ENCODE assay signal across 8 cellular contexts in the genomic region with DNA sequence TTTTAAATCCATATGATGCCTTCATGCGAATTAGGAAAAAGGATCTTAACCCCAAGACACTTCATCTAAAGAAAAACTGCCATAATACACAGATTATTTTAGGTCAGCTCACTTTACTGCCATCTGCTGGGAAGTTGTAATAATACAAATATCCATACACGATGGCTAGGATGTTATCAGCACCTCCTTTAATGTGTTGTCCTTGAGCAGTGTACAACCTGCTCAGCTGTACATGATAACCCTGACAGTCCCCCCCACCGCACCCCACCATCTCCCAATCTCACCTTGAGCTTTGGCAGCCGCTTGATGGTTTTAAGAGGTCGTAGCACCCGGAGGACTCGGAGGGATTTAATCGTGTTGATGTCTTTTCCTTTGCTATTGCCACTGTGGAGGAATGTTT.
A peak's percentile ranks its signal among the peaks of the same experiment; 100 is the strongest.
DNase-seq lines count a peak whose midpoint lies in the region; ATAC-seq and TF ChIP-seq lines count a peak whose summit lies in the region.

No MANE protein-coding gene starts in this region.

- no peaks in the 10 kb centered on the region for H3K9me3 ChIP-seq in BLaER1 treated with 17β-estradiol and CSF1 and Interleukin-3, amounts not matched to agents 10 nM and 100 nM (replicated peaks in 1 of 11)
- H3K9me3 ChIP-seq in OCI-LY3 (ENCODE audit: insufficient read depth, low read length), result no peaks in the 10 kb centered on the region

- no peaks in the 10 kb centered on the region for H3K36me3 ChIP-seq in BLaER1 treated with 17β-estradiol and CSF1 and Interleukin-3, amounts not matched to agents 10 nM and 100 nM
- no peaks in the 10 kb centered on the region for H3K36me3 ChIP-seq in OCI-LY3 (replicated peaks; ENCODE audit: low read depth, low read length)

- peak overlapping the region in 8 of 11 experiments; percentile 63 to 90 (median 81); a peak in 13 of 22 replicates for H3K27ac ChIP-seq in BLaER1 treated with 17β-estradiol and CSF1 and Interleukin-3, amounts not matched to agents 10 nM and 100 nM
- no peak overlapping the region for H3K27ac ChIP-seq in OCI-LY3 (ENCODE audit: low read length)

- H2AFZ ChIP-seq in OCI-LY3 (ENCODE audit: low read depth, low read length), result no peak overlapping the region

- peak; percentile 72 for TF ChIP-seq CTCF in OCI-LY3 (IDR thresholded peaks at IDR 0.05; ENCODE audit: low read depth, low read length)

- no peaks in the 10 kb centered on the region for H4K20me1 ChIP-seq in BLaER1 treated with 17β-estradiol and CSF1 and Interleukin-3, amounts not matched to agents 10 nM and 100 nM
- H4K20me1 ChIP-seq in OCI-LY3 (ENCODE audit: insufficient read depth, low read length), result no peaks in the 10 kb centered on the region

- ATAC-seq in GM21423 (IDR thresholded peaks at IDR 0.05; ENCODE audit: unreplicated experiment) (no peak), GM21390 (IDR thresholded peaks at IDR 0.05; ENCODE audit: unreplicated experiment) (no peak), HG03196 (IDR thresholded peaks at IDR 0.05; ENCODE audit: unreplicated experiment) (no peak)

- H3K4me1 ChIP-seq in BLaER1 treated with 17β-estradiol and CSF1 and Interleukin-3, amounts not matched to agents 10 nM and 100 nM, result peaks cover 35 to 43% (median 38%) of the 10 kb centered on the region in 10 experiments
- H3K4me1 ChIP-seq in OCI-LY3 (ENCODE audit: low read length), result peaks cover 20% of the 10 kb centered on the region

- H3K79me2 ChIP-seq in OCI-LY3 (ENCODE audit: low read length), result no peaks in the 10 kb centered on the region

- no peaks in the 10 kb centered on the region for H3K27me3 ChIP-seq in BLaER1 treated with 17β-estradiol and CSF1 and Interleukin-3, amounts not matched to agents 10 nM and 100 nM
- peaks cover 33% of the 10 kb centered on the region for H3K27me3 ChIP-seq in OCI-LY3 (ENCODE audit: low read depth, low read length)

- H3K4me2 ChIP-seq in BLaER1 treated with 17β-estradiol and CSF1 and Interleukin-3, amounts not matched to agents 10 nM and 100 nM, result peak overlapping the region; percentile 65 to 91 (median 80); a peak in 21 of 22 replicates
- no peak overlapping the region for H3K4me2 ChIP-seq in OCI-LY3 (ENCODE audit: low read length)

- no peak overlapping the region for H3K4me3 ChIP-seq in BLaER1 treated with 17β-estradiol and CSF1 and Interleukin-3, amounts not matched to agents 10 nM and 100 nM
- no peak overlapping the region for H3K4me3 ChIP-seq in OCI-LY3 (ENCODE audit: low read length)

- DNase-seq in GM19240 (ENCODE audit: insufficient read length, low spot score), result peak; percentile 51
- DNase-seq in dermis microvascular lymphatic vessel endothelial cell (ENCODE audit: low read depth in 2 of 2), result peak; percentile 33 to 59
- DNase-seq in midbrain (lab: John Stamatoyannopoulos, UW), result peak; percentile 26

- H3K9ac ChIP-seq in BLaER1 treated with 17β-estradiol and CSF1 and Interleukin-3, amounts not matched to agents 10 nM and 100 nM, result peak overlapping the region in 6 of 11 experiments; percentile 20 to 69 (median 53); a peak in 5 of 22 replicates
- no peak overlapping the region for H3K9ac ChIP-seq in OCI-LY3 (ENCODE audit: low read length)
